In genomic region chr20:47501117-47501482, GRCh38 we compare ENCODE assay signal across 8 cellular contexts. TPM values are rescaled to one million over a fixed set of nuclear protein-coding genes. Genes with fewer than 3 reads are reported as not detected.
DNase-seq lines count a peak whose midpoint lies in the region; ATAC-seq, FAIRE-seq and TF ChIP-seq lines count a peak whose summit lies in the region.

No MANE protein-coding gene starts in this region.

- H3K9me2 ChIP-seq in neural cell (ENCODE audit: insufficient read depth, low read length) = no peaks in the 10 kb centered on the region

- TF ChIP-seq CTCF in neural cell (IDR thresholded peaks at IDR 0.05; ENCODE audit: poor library complexity, severe bottlenecking) = no peak

- no peak for TF ChIP-seq RAD21 in neural cell (conservative IDR thresholded peaks at IDR 0.05)

- no peak for TF ChIP-seq EP300 in neural cell (conservative IDR thresholded peaks at IDR 0.05; ENCODE audit: poor library complexity, severe bottlenecking)

- peaks cover 5% of the 10 kb centered on the region for H3F3A ChIP-seq in neural cell (ENCODE audit: insufficient read depth, low read length, poor library complexity, severe bottlenecking)

- H4K20me1 ChIP-seq in neural cell (ENCODE audit: insufficient read depth) = no peaks in the 10 kb centered on the region

- peak; percentile 1 for ATAC-seq in GM18909 (IDR thresholded peaks at IDR 0.05; ENCODE audit: poor library complexity, unreplicated experiment)
- ATAC-seq in HG02623 (IDR thresholded peaks at IDR 0.05; ENCODE audit: unreplicated experiment) = no peak

- DNase-seq in MG63 (no peak), H54 (ENCODE audit: insufficient read length, low spot score) (no peak), HCEC 1CT (no peak), GM03348 (ENCODE audit: low spot score) (no peak)

- 0 out of 2 replicates have a peak, but pooled peaks cover 3% of the 10 kb centered on the region for H3K36me3 ChIP-seq in MG63
- H3K36me3 ChIP-seq in endocrine pancreas (ENCODE audit: control insufficient read depth, insufficient read depth, low read length) = no peaks in the 10 kb centered on the region
- no peaks in the 10 kb centered on the region for H3K36me3 ChIP-seq in neural cell (ENCODE audit: insufficient read depth, low read length)

- H2AFZ ChIP-seq in neural cell (ENCODE audit: low read depth, low read length) = peak overlapping the region; percentile 73

- peak overlapping the region; percentile 85 for H3K4me2 ChIP-seq in neural cell (ENCODE audit: low read length)

- H3K79me2 ChIP-seq in neural cell (replicated peaks; ENCODE audit: insufficient read depth, low read length) = peaks cover 32% of the 10 kb centered on the region

- H3K4me3 ChIP-seq in MG63 (peak overlapping the region; percentile 91), endocrine pancreas (ENCODE audit: control insufficient read depth, insufficient read depth, low read length) (peak overlapping the region; percentile 74), neural cell (ENCODE audit: low read length) (peak overlapping the region; percentile 99)

- H3K27me3 ChIP-seq in MG63 = no peaks in the 10 kb centered on the region
- H3K27me3 ChIP-seq in endocrine pancreas (ENCODE audit: control insufficient read depth, insufficient read depth, low read length) = no peaks in the 10 kb centered on the region
- H3K27me3 ChIP-seq in neural cell (ENCODE audit: insufficient read depth, low read depth, low read length) = no peaks in the 10 kb centered on the region

- peak overlapping the region; percentile 76 for H3K9ac ChIP-seq in endocrine pancreas (ENCODE audit: control insufficient read depth, insufficient read depth, low read length)
- H3K9ac ChIP-seq in neural cell (ENCODE audit: low read length) = peak overlapping the region; percentile 82

- no peak for TF ChIP-seq POLR2A in H54 (IDR thresholded peaks at IDR 0.05; ENCODE audit: low read depth, low read length)

- H3K4me1 ChIP-seq in endocrine pancreas (ENCODE audit: control insufficient read depth, insufficient read depth, low read length) = peaks cover under 1% of the 10 kb centered on the region

- no peak for FAIRE-seq in H54 (lab: Jason Lieb, UNC)

- H3K9me3 ChIP-seq in MG63 (no peaks in the 10 kb centered on the region), endocrine pancreas (ENCODE audit: control insufficient read depth, low read length) (no peaks in the 10 kb centered on the region), neural cell (ENCODE audit: low read length) (no peaks in the 10 kb centered on the region)

- peak overlapping the region; percentile 80 for H3K27ac ChIP-seq in neural cell (ENCODE audit: low read length)

TF ChIP-seq in neural cell, 6 proteins besides CTCF, POLR2A, EP300 and RAD21:
- TF ChIP-seq EZH2 (IDR thresholded peaks at IDR 0.05; ENCODE audit: borderline replicate concordance, insufficient read depth, low read length, poor library complexity, severe bottlenecking) (no peak), TAF1 (IDR thresholded peaks at IDR 0.05; ENCODE audit: low read depth) (no peak), POLR2AphosphoS5 (IDR thresholded peaks at IDR 0.05) (no peak), SMC3 (conservative IDR thresholded peaks at IDR 0.05; ENCODE audit: poor library complexity) (no peak), REST (IDR thresholded peaks at IDR 0.05; ENCODE audit: borderline replicate concordance) (no peak), MXI1 (conservative IDR thresholded peaks at IDR 0.05; ENCODE audit: poor library complexity, severe bottlenecking) (no peak)

RNA-seq across cellular contexts. Expression of gene NCOA3, which starts 0.6 kb away (rescaled TPM):
- 9.2 and 15.3 TPM in 2 replicates for total RNA-seq in MG63 (2014; rRNA removed; shearing (Covaris generic); ENCODE audit: low replicate concordance)
- 14.2 and 14.6 TPM in 2 replicates for polyA plus RNA-seq in neural cell
- 50.2 and 54.8 TPM in 2 replicates for polyA minus RNA-seq in neural cell
